ENCODE assay signal across 1 cellular context in genomic region chr12:15848606-15849005, GRCh38.
TF ChIP-seq lines count a peak whose summit lies in the region.

No MANE protein-coding gene starts in this region.

TF ChIP-seq in GM12878, 131 proteins besides CTCF, POLR2A, EP300 and RAD21:
- TF ChIP-seq CBFB (IDR thresholded peaks at IDR 0.05; ENCODE audit: low read depth) (no peak), STAT1 (conservative IDR thresholded peaks at IDR 0.05) (no peak), ETV6 (conservative IDR thresholded peaks at IDR 0.05 in 1 of 2, IDR thresholded peaks at IDR 0.05 in 1 of 2; ENCODE audit: borderline replicate concordance in 1 of 2, low read depth in 1 of 2) (no peak)
- TF ChIP-seq, protein P1, sequence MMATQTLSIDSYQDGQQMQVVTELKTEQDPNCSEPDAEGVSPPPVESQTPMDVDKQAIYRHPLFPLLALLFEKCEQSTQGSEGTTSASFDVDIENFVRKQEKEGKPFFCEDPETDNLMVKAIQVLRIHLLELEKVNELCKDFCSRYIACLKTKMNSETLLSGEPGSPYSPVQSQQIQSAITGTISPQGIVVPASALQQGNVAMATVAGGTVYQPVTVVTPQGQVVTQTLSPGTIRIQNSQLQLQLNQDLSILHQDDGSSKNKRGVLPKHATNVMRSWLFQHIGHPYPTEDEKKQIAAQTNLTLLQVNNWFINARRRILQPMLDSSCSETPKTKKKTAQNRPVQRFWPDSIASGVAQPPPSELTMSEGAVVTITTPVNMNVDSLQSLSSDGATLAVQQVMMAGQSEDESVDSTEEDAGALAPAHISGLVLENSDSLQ (IDR thresholded peaks at IDR 0.05) = peak; percentile 41
TF ChIP-seq in GM12878: peak in this region for 1.
